17 cellular contexts compared by ENCODE assay signal in genomic region chr13:65830411-65831172, GRCh38.
A peak's percentile ranks its signal among the peaks of the same experiment; 100 is the strongest.
DNase-seq lines count a peak whose midpoint lies in the region; ATAC-seq and TF ChIP-seq lines count a peak whose summit lies in the region.
"Had no signal": no experiment of that assay in that cellular context is flagged by ENCODE, and none has a peak within 500 bp of the region (broad histone marks: within the 10 kb centered on the region; RNA-seq: fewer than 3 reads in every experiment).

No MANE protein-coding gene starts in this region.

- ATAC-seq in WTC11, result peak; percentile 36; the same call in 1 of the 2 replicates
- no peak for ATAC-seq in GM18517 (IDR thresholded peaks at IDR 0.05; ENCODE audit: unreplicated experiment)
- ATAC-seq: Right ventricle myocardium inferior had no signal

- H3K36me3 Mint-ChIP-seq in WTC11, result no peaks in the 10 kb centered on the region

- POLR2A ChIA-PET in WTC11 (lab: Charles Lee), result no interaction called here

- CTCF ChIA-PET in WTC11 (lab: Charles Lee), result no interaction called here

- H3K9me3 Mint-ChIP-seq in WTC11, result no peaks in the 10 kb centered on the region
- H3K9me3 Mint-ChIP-seq: CD4-positive, alpha-beta T cell had no signal

- no peak overlapping the region for H3K27ac Mint-ChIP-seq in WTC11
- H3K27ac Mint-ChIP-seq: CD4-positive, alpha-beta T cell had no signal

- no peak for TF ChIP-seq CTCF in WTC11 (IDR thresholded peaks at IDR 0.05)

- no peaks in the 10 kb centered on the region for H3K27me3 Mint-ChIP-seq in WTC11 (ENCODE audit: low read depth)
- H3K27me3 Mint-ChIP-seq: CD4-positive, alpha-beta T cell had no signal

- H3K4me3 Mint-ChIP-seq in WTC11, result no peak overlapping the region
- H3K4me3 Mint-ChIP-seq: CD4-positive, alpha-beta T cell had no signal

- H3K4me1 Mint-ChIP-seq in WTC11, result no peaks in the 10 kb centered on the region

- peak; percentile 18 for DNase-seq in NCI-H748 (lab: John Stamatoyannopoulos, UW; ENCODE audit: unreplicated experiment)
- DNase-seq in NCI-H748 treated with DMSO at 0.1 percent for 48 hours (lab: John Stamatoyannopoulos, UW), result no peak
- peak; percentile 31 for DNase-seq in NCI-H1417 treated with DMSO at 0.1 percent for 48 hours (lab: John Stamatoyannopoulos, UW)
- no peak for DNase-seq in WTC11 (ENCODE audit: low spot score)
- no peak for DNase-seq in T1000 (lab: John Stamatoyannopoulos, UW)
- no peak for DNase-seq in retina
- DNase-seq: BE2C; CD4-positive, alpha-beta T cell; DMS153; EL; NCI-H1048; NCI-H1694; NCI-H2171; NCI-H446 treated with DMSO at 0.1 percent for 48 hours; NCI-H774 had no signal

TF ChIP-seq in WTC11, 78 proteins besides CTCF, POLR2A, EP300 and RAD21:
- TF ChIP-seq RELA (CRISPR knock-in tag; IDR thresholded peaks at IDR 0.05; ENCODE audit: borderline replicate concordance), result no peak
- TF ChIP-seq, protein P1, sequence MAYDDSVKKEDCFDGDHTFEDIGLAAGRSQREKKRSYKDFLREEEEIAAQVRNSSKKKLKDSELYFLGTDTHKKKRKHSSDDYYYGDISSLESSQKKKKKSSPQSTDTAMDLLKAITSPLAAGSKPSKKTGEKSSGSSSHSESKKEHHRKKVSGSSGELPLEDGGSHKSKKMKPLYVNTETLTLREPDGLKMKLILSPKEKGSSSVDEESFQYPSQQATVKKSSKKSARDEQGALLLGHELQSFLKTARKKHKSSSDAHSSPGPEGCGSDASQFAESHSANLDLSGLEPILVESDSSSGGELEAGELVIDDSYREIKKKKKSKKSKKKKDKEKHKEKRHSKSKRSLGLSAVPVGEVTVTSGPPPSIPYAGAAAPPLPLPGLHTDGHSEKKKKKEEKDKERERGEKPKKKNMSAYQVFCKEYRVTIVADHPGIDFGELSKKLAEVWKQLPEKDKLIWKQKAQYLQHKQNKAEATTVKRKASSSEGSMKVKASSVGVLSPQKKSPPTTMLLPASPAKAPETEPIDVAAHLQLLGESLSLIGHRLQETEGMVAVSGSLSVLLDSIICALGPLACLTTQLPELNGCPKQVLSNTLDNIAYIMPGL (CRISPR knock-in tag; IDR thresholded peaks at IDR 0.05), result no peak
- TF ChIP-seq NR1H2 (CRISPR knock-in tag; IDR thresholded peaks at IDR 0.05), result no peak
- no peak for TF ChIP-seq NFE2L1 (CRISPR knock-in tag; IDR thresholded peaks at IDR 0.05)

Comparison
In these comparisons a context has a peak if more than half of its experiments do, and no peak if none do; other contexts are left out.
1. DNase-seq: peak in NCI-H748 (single experiment) and NCI-H1417 treated with DMSO at 0.1 percent for 48 hours (single experiment); none in NCI-H748 treated with DMSO at 0.1 percent for 48 hours (single experiment), WTC11 (single experiment), T1000 (single experiment) and retina (single experiment).